ENCODE assay signal across 1 cellular context in genomic region chr3:126936110-126936509, GRCh38.
TF ChIP-seq lines count a peak whose summit lies in the region.

No MANE protein-coding gene starts in this region.

TF ChIP-seq in IMR-90, 13 proteins besides CTCF, POLR2A, EP300 and RAD21:
- TF ChIP-seq RFX5 (IDR thresholded peaks at IDR 0.05; ENCODE audit: low read depth, low read length) (no peak), BHLHE40 (IDR thresholded peaks at IDR 0.05; ENCODE audit: low read depth, low read length) (no peak), USF2 (IDR thresholded peaks at IDR 0.05; ENCODE audit: low read depth, low read length) (no peak), CEBPB (IDR thresholded peaks at IDR 0.05; ENCODE audit: low read depth, low read length) (no peak), MAFK (IDR thresholded peaks at IDR 0.05; ENCODE audit: low read depth, low read length) (no peak), ELK1 (IDR thresholded peaks at IDR 0.05; ENCODE audit: borderline replicate concordance, low read depth, low read length) (no peak), FOS (IDR thresholded peaks at IDR 0.05; ENCODE audit: low read depth, low read length) (no peak), NFE2L2 (IDR thresholded peaks at IDR 0.05; ENCODE audit: low read depth, low read length) (no peak), CHD1 (IDR thresholded peaks at IDR 0.05; ENCODE audit: low read depth, low read length) (no peak), RCOR1 (IDR thresholded peaks at IDR 0.05; ENCODE audit: insufficient replicate concordance, low read length) (no peak), MXI1 (IDR thresholded peaks at IDR 0.05; ENCODE audit: borderline replicate concordance, low read depth, low read length) (no peak), MAZ (IDR thresholded peaks at IDR 0.05; ENCODE audit: borderline replicate concordance, low read depth, low read length) (no peak), SMC3 (IDR thresholded peaks at IDR 0.05; ENCODE audit: low read depth, low read length) (no peak)
TF ChIP-seq in IMR-90: peak in this region for 0.
